In the genomic region with DNA sequence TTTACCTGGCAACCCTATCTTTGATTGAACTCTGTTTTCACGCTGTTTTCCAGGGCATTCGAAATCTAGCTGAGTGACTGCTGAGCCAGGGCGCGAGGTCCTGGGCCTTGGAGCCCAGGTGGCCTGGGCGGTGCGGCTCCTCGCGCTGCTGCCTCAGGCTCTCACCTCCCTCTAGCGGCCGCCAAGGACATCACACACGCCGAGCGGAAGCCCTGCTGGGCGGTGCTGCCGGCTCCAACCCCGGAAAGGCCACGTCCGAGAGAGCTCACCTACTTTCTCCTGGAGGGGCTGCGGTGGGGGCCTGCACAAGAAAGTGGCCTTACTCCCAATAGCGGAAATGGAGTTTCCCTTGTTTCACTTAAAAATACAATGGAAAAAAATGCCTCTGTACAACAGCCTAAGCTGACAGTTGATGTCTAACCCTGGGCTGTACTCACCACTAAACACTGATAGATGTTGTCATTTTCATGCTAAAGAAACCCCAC, we compare ENCODE assay signal across 1 cellular context.
A peak's percentile ranks its signal among the peaks of the same experiment; 100 is the strongest.
TF ChIP-seq lines count a peak whose summit lies in the region.

No MANE protein-coding gene starts in this region.

TF ChIP-seq in HepG2, 621 proteins besides CTCF, POLR2A, EP300 and RAD21 (continued from another document and continues in another):
- TF ChIP-seq, protein P1, sequence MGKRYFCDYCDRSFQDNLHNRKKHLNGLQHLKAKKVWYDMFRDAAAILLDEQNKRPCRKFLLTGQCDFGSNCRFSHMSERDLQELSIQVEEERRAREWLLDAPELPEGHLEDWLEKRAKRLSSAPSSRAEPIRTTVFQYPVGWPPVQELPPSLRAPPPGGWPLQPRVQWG (CRISPR knock-in tag; IDR thresholded peaks at IDR 0.05; ENCODE audit: borderline replicate concordance, low read depth) = no peak
- TF ChIP-seq ZNF674 (CRISPR knock-in tag; IDR thresholded peaks at IDR 0.05; ENCODE audit: low read depth) (no peak; the same call in 1 of the 2 replicates), ZNF441 (CRISPR knock-in tag; IDR thresholded peaks at IDR 0.05; ENCODE audit: borderline replicate concordance) (peak; percentile 94; the same call in 1 of the 2 replicates), ZNF883 (CRISPR knock-in tag; IDR thresholded peaks at IDR 0.05; ENCODE audit: not compliant biosample characterization) (no peak), ELF1 (CRISPR knock-in tag; IDR thresholded peaks at IDR 0.05) (peak; percentile 75), KMT2B (CRISPR knock-in tag; IDR thresholded peaks at IDR 0.05) (peak; percentile 51; the same call in 1 of the 2 replicates), ASH2L (IDR thresholded peaks at IDR 0.05; ENCODE audit: insufficient read length, low read depth, low read length) (no peak), NKX3-1 (CRISPR knock-in tag; IDR thresholded peaks at IDR 0.05) (peak; percentile 63; the same call in 1 of the 2 replicates), HMGA1 (CRISPR knock-in tag; conservative IDR thresholded peaks at IDR 0.05) (no peak), GTF2F1 (IDR thresholded peaks at IDR 0.05; ENCODE audit: low read length) (no peak), NFE2L1 (CRISPR knock-in tag; IDR thresholded peaks at IDR 0.05; ENCODE audit: borderline replicate concordance) (no peak), CHD4 (IDR thresholded peaks at IDR 0.05; ENCODE audit: borderline replicate concordance, low read length) (no peak), PAX8 (CRISPR knock-in tag; IDR thresholded peaks at IDR 0.05; ENCODE audit: borderline replicate concordance) (no peak), MZF1 (CRISPR knock-in tag; IDR thresholded peaks at IDR 0.05; ENCODE audit: borderline replicate concordance) (peak; percentile 27; the same call in 1 of the 2 replicates), HDAC2 (CRISPR knock-in tag; IDR thresholded peaks at IDR 0.05) (no peak; the same call in 1 of the 2 replicates), RARA (CRISPR knock-in tag; IDR thresholded peaks at IDR 0.05) (no peak), FOXM1 (CRISPR knock-in tag; IDR thresholded peaks at IDR 0.05) (no peak), FOXK2 (IDR thresholded peaks at IDR 0.05) (no peak), NCOA5 (CRISPR knock-in tag; IDR thresholded peaks at IDR 0.05) (no peak), ZFY (CRISPR knock-in tag; IDR thresholded peaks at IDR 0.05) (peak; percentile 77), STAG1 (CRISPR knock-in tag; IDR thresholded peaks at IDR 0.05) (peak; percentile 68), TOE1 (CRISPR knock-in tag; IDR thresholded peaks at IDR 0.05) (no peak), GABPA (IDR thresholded peaks at IDR 0.05; ENCODE audit: low read depth, low read length) (no peak), GABPA (CRISPR knock-in tag; IDR thresholded peaks at IDR 0.05; ENCODE audit: low read depth) (peak; percentile 73), CENPX (CRISPR knock-in tag; IDR thresholded peaks at IDR 0.05) (no peak)
- TF ChIP-seq, protein P2, sequence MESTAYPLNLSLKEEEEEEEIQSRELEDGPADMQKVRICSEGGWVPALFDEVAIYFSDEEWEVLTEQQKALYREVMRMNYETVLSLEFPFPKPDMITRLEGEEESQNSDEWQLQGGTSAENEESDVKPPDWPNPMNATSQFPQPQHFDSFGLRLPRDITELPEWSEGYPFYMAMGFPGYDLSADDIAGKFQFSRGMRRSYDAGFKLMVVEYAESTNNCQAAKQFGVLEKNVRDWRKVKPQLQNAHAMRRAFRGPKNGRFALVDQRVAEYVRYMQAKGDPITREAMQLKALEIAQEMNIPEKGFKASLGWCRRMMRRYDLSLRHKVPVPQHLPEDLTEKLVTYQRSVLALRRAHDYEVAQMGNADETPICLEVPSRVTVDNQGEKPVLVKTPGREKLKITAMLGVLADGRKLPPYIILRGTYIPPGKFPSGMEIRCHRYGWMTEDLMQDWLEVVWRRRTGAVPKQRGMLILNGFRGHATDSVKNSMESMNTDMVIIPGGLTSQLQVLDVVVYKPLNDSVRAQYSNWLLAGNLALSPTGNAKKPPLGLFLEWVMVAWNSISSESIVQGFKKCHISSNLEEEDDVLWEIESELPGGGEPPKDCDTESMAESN (CRISPR knock-in tag; conservative IDR thresholded peaks at IDR 0.05) = 0 out of 2 replicates have a peak, but pooled peaks have one; percentile 12
- TF ChIP-seq, protein P3, sequence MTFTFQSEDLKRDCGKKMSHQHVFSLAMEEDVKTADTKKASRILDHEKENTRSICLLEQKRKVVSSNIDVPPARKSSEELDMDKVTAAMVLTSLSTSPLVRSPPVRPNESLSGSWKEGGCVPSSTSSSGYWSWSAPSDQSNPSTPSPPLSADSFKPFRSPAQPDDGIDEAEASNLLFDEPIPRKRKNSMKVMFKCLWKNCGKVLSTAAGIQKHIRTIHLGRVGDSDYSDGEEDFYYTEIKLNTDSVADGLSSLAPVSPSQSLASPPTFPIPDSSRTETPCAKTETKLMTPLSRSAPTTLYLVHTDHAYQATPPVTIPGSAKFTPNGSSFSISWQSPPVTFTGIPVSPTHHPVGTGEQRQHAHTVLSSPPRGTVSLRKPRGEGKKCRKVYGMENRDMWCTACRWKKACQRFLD (CRISPR knock-in tag; IDR thresholded peaks at IDR 0.05; ENCODE audit: borderline replicate concordance) = no peak
- TF ChIP-seq, protein P4, sequence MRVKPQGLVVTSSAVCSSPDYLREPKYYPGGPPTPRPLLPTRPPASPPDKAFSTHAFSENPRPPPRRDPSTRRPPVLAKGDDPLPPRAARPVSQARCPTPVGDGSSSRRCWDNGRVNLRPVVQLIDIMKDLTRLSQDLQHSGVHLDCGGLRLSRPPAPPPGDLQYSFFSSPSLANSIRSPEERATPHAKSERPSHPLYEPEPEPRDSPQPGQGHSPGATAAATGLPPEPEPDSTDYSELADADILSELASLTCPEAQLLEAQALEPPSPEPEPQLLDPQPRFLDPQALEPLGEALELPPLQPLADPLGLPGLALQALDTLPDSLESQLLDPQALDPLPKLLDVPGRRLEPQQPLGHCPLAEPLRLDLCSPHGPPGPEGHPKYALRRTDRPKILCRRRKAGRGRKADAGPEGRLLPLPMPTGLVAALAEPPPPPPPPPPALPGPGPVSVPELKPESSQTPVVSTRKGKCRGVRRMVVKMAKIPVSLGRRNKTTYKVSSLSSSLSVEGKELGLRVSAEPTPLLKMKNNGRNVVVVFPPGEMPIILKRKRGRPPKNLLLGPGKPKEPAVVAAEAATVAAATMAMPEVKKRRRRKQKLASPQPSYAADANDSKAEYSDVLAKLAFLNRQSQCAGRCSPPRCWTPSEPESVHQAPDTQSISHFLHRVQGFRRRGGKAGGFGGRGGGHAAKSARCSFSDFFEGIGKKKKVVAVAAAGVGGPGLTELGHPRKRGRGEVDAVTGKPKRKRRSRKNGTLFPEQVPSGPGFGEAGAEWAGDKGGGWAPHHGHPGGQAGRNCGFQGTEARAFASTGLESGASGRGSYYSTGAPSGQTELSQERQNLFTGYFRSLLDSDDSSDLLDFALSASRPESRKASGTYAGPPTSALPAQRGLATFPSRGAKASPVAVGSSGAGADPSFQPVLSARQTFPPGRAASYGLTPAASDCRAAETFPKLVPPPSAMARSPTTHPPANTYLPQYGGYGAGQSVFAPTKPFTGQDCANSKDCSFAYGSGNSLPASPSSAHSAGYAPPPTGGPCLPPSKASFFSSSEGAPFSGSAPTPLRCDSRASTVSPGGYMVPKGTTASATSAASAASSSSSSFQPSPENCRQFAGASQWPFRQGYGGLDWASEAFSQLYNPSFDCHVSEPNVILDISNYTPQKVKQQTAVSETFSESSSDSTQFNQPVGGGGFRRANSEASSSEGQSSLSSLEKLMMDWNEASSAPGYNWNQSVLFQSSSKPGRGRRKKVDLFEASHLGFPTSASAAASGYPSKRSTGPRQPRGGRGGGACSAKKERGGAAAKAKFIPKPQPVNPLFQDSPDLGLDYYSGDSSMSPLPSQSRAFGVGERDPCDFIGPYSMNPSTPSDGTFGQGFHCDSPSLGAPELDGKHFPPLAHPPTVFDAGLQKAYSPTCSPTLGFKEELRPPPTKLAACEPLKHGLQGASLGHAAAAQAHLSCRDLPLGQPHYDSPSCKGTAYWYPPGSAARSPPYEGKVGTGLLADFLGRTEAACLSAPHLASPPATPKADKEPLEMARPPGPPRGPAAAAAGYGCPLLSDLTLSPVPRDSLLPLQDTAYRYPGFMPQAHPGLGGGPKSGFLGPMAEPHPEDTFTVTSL (CRISPR knock-in tag; IDR thresholded peaks at IDR 0.05; ENCODE audit: borderline replicate concordance) = no peak
- TF ChIP-seq, protein P5, sequence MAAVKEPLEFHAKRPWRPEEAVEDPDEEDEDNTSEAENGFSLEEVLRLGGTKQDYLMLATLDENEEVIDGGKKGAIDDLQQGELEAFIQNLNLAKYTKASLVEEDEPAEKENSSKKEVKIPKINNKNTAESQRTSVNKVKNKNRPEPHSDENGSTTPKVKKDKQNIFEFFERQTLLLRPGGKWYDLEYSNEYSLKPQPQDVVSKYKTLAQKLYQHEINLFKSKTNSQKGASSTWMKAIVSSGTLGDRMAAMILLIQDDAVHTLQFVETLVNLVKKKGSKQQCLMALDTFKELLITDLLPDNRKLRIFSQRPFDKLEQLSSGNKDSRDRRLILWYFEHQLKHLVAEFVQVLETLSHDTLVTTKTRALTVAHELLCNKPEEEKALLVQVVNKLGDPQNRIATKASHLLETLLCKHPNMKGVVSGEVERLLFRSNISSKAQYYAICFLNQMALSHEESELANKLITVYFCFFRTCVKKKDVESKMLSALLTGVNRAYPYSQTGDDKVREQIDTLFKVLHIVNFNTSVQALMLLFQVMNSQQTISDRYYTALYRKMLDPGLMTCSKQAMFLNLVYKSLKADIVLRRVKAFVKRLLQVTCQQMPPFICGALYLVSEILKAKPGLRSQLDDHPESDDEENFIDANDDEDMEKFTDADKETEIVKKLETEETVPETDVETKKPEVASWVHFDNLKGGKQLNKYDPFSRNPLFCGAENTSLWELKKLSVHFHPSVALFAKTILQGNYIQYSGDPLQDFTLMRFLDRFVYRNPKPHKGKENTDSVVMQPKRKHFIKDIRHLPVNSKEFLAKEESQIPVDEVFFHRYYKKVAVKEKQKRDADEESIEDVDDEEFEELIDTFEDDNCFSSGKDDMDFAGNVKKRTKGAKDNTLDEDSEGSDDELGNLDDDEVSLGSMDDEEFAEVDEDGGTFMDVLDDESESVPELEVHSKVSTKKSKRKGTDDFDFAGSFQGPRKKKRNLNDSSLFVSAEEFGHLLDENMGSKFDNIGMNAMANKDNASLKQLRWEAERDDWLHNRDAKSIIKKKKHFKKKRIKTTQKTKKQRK (IDR thresholded peaks at IDR 0.05; ENCODE audit: low read length) = no peak
- TF ChIP-seq, protein P6, sequence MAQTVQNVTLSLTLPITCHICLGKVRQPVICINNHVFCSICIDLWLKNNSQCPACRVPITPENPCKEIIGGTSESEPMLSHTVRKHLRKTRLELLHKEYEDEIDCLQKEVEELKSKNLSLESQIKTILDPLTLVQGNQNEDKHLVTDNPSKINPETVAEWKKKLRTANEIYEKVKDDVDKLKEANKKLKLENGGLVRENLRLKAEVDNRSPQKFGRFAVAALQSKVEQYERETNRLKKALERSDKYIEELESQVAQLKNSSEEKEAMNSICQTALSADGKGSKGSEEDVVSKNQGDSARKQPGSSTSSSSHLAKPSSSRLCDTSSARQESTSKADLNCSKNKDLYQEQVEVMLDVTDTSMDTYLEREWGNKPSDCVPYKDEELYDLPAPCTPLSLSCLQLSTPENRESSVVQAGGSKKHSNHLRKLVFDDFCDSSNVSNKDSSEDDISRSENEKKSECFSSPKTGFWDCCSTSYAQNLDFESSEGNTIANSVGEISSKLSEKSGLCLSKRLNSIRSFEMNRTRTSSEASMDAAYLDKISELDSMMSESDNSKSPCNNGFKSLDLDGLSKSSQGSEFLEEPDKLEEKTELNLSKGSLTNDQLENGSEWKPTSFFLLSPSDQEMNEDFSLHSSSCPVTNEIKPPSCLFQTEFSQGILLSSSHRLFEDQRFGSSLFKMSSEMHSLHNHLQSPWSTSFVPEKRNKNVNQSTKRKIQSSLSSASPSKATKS (CRISPR knock-in tag; IDR thresholded peaks at IDR 0.05) = no peak
- TF ChIP-seq, protein P7, sequence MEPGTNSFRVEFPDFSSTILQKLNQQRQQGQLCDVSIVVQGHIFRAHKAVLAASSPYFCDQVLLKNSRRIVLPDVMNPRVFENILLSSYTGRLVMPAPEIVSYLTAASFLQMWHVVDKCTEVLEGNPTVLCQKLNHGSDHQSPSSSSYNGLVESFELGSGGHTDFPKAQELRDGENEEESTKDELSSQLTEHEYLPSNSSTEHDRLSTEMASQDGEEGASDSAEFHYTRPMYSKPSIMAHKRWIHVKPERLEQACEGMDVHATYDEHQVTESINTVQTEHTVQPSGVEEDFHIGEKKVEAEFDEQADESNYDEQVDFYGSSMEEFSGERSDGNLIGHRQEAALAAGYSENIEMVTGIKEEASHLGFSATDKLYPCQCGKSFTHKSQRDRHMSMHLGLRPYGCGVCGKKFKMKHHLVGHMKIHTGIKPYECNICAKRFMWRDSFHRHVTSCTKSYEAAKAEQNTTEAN (CRISPR knock-in tag; conservative IDR thresholded peaks at IDR 0.05) = no peak; the same call in 1 of the 2 replicates
- TF ChIP-seq, protein P8, sequence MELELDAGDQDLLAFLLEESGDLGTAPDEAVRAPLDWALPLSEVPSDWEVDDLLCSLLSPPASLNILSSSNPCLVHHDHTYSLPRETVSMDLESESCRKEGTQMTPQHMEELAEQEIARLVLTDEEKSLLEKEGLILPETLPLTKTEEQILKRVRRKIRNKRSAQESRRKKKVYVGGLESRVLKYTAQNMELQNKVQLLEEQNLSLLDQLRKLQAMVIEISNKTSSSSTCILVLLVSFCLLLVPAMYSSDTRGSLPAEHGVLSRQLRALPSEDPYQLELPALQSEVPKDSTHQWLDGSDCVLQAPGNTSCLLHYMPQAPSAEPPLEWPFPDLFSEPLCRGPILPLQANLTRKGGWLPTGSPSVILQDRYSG (CRISPR knock-in tag; IDR thresholded peaks at IDR 0.05) = no peak
- TF ChIP-seq, protein P9, sequence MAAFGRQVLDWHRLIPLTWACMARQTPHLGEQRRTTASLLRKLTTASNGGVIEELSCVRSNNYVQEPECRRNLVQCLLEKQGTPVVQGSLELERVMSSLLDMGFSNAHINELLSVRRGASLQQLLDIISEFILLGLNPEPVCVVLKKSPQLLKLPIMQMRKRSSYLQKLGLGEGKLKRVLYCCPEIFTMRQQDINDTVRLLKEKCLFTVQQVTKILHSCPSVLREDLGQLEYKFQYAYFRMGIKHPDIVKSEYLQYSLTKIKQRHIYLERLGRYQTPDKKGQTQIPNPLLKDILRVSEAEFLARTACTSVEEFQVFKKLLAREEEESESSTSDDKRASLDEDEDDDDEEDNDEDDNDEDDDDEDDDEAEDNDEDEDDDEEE (CRISPR knock-in tag; IDR thresholded peaks at IDR 0.05) = no peak
- TF ChIP-seq, protein P10, sequence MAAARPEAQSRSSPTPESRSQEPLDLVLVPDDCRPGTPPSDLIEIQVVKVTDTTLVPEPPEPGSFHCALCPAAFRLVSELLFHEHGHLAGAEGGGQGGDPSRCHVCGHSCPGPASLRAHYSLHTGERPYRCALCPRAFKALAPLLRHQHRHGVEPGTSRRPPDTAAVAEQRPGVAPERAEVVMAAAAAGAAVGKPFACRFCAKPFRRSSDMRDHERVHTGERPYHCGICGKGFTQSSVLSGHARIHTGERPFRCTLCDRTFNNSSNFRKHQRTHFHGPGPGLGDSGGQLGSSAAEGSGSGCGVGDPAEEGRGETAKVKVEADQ (CRISPR knock-in tag; IDR thresholded peaks at IDR 0.05; ENCODE audit: borderline replicate concordance) = peak; percentile 32; the same call in 1 of the 2 replicates
- TF ChIP-seq, protein P11, sequence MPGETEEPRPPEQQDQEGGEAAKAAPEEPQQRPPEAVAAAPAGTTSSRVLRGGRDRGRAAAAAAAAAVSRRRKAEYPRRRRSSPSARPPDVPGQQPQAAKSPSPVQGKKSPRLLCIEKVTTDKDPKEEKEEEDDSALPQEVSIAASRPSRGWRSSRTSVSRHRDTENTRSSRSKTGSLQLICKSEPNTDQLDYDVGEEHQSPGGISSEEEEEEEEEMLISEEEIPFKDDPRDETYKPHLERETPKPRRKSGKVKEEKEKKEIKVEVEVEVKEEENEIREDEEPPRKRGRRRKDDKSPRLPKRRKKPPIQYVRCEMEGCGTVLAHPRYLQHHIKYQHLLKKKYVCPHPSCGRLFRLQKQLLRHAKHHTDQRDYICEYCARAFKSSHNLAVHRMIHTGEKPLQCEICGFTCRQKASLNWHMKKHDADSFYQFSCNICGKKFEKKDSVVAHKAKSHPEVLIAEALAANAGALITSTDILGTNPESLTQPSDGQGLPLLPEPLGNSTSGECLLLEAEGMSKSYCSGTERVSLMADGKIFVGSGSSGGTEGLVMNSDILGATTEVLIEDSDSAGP (CRISPR knock-in tag; IDR thresholded peaks at IDR 0.05; ENCODE audit: borderline replicate concordance) = peak; percentile 60; the same call in 1 of the 2 replicates
